In the genomic region with DNA sequence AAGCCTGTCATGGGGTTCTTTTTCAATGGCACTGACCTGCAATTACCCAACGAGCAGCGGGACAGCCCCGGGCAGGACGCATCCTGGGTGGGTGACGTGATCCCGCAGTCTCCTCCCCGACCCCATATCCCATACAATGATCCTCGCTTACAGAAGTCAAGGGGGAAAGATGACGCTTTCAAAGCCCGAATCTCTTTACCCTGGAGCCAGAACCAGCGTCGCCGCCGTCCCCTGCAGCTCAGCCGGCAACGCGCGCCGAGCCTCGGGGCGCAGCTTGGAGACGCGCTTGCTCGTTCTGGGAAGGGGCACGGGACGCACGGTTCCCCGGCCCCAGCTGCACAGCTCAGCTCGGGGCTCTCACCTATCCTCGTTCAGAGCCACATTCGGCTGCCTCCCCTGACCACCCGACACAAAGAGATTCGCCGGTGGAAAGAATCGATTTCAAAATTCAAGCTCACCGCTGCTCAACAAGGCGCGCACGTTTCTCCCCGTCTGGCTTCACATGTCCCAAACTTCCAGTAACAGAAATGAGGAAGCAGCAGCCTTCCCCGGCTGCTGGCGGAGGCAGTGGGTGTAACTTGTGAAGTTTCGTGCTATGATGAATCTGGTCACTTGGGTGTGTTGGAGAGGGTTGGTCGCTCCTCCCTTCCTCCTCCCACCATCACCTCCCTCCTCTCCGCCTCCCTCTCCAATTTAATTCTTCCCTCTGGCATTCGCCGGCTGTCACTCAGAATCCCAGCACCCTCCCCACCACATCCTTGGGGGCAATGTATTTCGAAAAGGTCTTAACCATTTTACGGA, we compare ENCODE assay signal across 1 cellular context.
TF ChIP-seq lines count a peak whose summit lies in the region.

A gene with protein sequence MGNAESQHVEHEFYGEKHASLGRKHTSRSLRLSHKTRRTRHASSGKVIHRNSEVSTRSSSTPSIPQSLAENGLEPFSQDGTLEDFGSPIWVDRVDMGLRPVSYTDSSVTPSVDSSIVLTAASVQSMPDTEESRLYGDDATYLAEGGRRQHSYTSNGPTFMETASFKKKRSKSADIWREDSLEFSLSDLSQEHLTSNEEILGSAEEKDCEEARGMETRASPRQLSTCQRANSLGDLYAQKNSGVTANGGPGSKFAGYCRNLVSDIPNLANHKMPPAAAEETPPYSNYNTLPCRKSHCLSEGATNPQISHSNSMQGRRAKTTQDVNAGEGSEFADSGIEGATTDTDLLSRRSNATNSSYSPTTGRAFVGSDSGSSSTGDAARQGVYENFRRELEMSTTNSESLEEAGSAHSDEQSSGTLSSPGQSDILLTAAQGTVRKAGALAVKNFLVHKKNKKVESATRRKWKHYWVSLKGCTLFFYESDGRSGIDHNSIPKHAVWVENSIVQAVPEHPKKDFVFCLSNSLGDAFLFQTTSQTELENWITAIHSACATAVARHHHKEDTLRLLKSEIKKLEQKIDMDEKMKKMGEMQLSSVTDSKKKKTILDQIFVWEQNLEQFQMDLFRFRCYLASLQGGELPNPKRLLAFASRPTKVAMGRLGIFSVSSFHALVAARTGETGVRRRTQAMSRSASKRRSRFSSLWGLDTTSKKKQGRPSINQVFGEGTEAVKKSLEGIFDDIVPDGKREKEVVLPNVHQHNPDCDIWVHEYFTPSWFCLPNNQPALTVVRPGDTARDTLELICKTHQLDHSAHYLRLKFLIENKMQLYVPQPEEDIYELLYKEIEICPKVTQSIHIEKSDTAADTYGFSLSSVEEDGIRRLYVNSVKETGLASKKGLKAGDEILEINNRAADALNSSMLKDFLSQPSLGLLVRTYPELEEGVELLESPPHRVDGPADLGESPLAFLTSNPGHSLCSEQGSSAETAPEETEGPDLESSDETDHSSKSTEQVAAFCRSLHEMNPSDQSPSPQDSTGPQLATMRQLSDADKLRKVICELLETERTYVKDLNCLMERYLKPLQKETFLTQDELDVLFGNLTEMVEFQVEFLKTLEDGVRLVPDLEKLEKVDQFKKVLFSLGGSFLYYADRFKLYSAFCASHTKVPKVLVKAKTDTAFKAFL (N-terminal part only) (minus strand): TSS at position 582 of the 801 bp plus-strand sequence. CDS start 77,289 bp downstream, outside the sequence.

TF ChIP-seq in H1, 55 proteins besides CTCF, POLR2A, EP300 and RAD21:
- TF ChIP-seq SIX5 (IDR thresholded peaks at IDR 0.05; ENCODE audit: low read depth, low read length) (no peak), TBP (IDR thresholded peaks at IDR 0.05; ENCODE audit: low read depth, low read length) (peak; percentile 25; the same call in 1 of the 2 replicates), ZNF274 (IDR thresholded peaks at IDR 0.05; ENCODE audit: borderline replicate concordance, extremely low read depth, low read length) (no peak), TAF7 (optimal IDR thresholded peaks at IDR 0.05; ENCODE audit: borderline replicate concordance, low read depth, low read length) (no peak), FOSL1 (IDR thresholded peaks at IDR 0.05; ENCODE audit: insufficient read depth, low read depth, low read length) (no peak), TAF1 (IDR thresholded peaks at IDR 0.05; ENCODE audit: low read depth, low read length) (peak; percentile 74; the same call in 1 of the 2 replicates), KDM4A (IDR thresholded peaks at IDR 0.05; ENCODE audit: low read depth, low read length, severe bottlenecking) (peak; percentile 33), SAP30 (IDR thresholded peaks at IDR 0.05; ENCODE audit: insufficient read depth, insufficient replicate concordance, low read length) (peak; percentile 66), POLR2AphosphoS5 (IDR thresholded peaks at IDR 0.05; ENCODE audit: low read depth, low read length) (peak; percentile 58), MAFK (IDR thresholded peaks at IDR 0.05; ENCODE audit: low read depth, low read length) (no peak), GABPA (IDR thresholded peaks at IDR 0.05; ENCODE audit: borderline replicate concordance, insufficient read depth, low read length) (no peak), CEBPB (IDR thresholded peaks at IDR 0.05; ENCODE audit: low read depth, low read length) (no peak), HDAC2 (IDR thresholded peaks at IDR 0.05; ENCODE audit: borderline replicate concordance in 1 of 2, low read depth in 2 of 2, low read length in 2 of 2) (0 out of 4 replicates have a peak, but pooled peaks have one; percentile 4 to 38), CBX8 (IDR thresholded peaks at IDR 0.05; ENCODE audit: borderline replicate concordance, low read depth, low read length) (no peak), KDM1A (IDR thresholded peaks at IDR 0.05; ENCODE audit: borderline replicate concordance, low read length) (no peak), KDM5A (IDR thresholded peaks at IDR 0.05; ENCODE audit: low read length) (no peak), SP4 (IDR thresholded peaks at IDR 0.05; ENCODE audit: low read length) (no peak), ASH2L (IDR thresholded peaks at IDR 0.05; ENCODE audit: low read length) (peak; percentile 93), RFX5 (IDR thresholded peaks at IDR 0.05; ENCODE audit: borderline replicate concordance, low read depth, low read length) (no peak), PHF8 (conservative IDR thresholded peaks at IDR 0.05; ENCODE audit: low read depth, low read length) (peak; percentile 42; the same call in 1 of the 2 replicates), CTBP2 (IDR thresholded peaks at IDR 0.05; ENCODE audit: borderline replicate concordance, insufficient read depth, insufficient read length, low read length) (no peak), BACH1 (IDR thresholded peaks at IDR 0.05; ENCODE audit: low read length) (no peak), RBBP5 (IDR thresholded peaks at IDR 0.05; ENCODE audit: borderline replicate concordance, low read depth, low read length) (peak; percentile 46; the same call in 1 of the 2 replicates), CHD2 (IDR thresholded peaks at IDR 0.05; ENCODE audit: low read length) (no peak), SP2 (IDR thresholded peaks at IDR 0.05; ENCODE audit: low read length) (no peak)
- TF ChIP-seq, protein P1, sequence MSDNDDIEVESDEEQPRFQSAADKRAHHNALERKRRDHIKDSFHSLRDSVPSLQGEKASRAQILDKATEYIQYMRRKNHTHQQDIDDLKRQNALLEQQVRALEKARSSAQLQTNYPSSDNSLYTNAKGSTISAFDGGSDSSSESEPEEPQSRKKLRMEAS (IDR thresholded peaks at IDR 0.05): peak; percentile 16; the same call in 1 of the 2 replicates
- TF ChIP-seq, protein P2, sequence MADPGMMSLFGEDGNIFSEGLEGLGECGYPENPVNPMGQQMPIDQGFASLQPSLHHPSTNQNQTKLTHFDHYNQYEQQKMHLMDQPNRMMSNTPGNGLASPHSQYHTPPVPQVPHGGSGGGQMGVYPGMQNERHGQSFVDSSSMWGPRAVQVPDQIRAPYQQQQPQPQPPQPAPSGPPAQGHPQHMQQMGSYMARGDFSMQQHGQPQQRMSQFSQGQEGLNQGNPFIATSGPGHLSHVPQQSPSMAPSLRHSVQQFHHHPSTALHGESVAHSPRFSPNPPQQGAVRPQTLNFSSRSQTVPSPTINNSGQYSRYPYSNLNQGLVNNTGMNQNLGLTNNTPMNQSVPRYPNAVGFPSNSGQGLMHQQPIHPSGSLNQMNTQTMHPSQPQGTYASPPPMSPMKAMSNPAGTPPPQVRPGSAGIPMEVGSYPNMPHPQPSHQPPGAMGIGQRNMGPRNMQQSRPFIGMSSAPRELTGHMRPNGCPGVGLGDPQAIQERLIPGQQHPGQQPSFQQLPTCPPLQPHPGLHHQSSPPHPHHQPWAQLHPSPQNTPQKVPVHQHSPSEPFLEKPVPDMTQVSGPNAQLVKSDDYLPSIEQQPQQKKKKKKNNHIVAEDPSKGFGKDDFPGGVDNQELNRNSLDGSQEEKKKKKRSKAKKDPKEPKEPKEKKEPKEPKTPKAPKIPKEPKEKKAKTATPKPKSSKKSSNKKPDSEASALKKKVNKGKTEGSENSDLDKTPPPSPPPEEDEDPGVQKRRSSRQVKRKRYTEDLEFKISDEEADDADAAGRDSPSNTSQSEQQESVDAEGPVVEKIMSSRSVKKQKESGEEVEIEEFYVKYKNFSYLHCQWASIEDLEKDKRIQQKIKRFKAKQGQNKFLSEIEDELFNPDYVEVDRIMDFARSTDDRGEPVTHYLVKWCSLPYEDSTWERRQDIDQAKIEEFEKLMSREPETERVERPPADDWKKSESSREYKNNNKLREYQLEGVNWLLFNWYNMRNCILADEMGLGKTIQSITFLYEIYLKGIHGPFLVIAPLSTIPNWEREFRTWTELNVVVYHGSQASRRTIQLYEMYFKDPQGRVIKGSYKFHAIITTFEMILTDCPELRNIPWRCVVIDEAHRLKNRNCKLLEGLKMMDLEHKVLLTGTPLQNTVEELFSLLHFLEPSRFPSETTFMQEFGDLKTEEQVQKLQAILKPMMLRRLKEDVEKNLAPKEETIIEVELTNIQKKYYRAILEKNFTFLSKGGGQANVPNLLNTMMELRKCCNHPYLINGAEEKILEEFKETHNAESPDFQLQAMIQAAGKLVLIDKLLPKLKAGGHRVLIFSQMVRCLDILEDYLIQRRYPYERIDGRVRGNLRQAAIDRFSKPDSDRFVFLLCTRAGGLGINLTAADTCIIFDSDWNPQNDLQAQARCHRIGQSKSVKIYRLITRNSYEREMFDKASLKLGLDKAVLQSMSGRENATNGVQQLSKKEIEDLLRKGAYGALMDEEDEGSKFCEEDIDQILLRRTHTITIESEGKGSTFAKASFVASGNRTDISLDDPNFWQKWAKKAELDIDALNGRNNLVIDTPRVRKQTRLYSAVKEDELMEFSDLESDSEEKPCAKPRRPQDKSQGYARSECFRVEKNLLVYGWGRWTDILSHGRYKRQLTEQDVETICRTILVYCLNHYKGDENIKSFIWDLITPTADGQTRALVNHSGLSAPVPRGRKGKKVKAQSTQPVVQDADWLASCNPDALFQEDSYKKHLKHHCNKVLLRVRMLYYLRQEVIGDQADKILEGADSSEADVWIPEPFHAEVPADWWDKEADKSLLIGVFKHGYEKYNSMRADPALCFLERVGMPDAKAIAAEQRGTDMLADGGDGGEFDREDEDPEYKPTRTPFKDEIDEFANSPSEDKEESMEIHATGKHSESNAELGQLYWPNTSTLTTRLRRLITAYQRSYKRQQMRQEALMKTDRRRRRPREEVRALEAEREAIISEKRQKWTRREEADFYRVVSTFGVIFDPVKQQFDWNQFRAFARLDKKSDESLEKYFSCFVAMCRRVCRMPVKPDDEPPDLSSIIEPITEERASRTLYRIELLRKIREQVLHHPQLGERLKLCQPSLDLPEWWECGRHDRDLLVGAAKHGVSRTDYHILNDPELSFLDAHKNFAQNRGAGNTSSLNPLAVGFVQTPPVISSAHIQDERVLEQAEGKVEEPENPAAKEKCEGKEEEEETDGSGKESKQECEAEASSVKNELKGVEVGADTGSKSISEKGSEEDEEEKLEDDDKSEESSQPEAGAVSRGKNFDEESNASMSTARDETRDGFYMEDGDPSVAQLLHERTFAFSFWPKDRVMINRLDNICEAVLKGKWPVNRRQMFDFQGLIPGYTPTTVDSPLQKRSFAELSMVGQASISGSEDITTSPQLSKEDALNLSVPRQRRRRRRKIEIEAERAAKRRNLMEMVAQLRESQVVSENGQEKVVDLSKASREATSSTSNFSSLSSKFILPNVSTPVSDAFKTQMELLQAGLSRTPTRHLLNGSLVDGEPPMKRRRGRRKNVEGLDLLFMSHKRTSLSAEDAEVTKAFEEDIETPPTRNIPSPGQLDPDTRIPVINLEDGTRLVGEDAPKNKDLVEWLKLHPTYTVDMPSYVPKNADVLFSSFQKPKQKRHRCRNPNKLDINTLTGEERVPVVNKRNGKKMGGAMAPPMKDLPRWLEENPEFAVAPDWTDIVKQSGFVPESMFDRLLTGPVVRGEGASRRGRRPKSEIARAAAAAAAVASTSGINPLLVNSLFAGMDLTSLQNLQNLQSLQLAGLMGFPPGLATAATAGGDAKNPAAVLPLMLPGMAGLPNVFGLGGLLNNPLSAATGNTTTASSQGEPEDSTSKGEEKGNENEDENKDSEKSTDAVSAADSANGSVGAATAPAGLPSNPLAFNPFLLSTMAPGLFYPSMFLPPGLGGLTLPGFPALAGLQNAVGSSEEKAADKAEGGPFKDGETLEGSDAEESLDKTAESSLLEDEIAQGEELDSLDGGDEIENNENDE (IDR thresholded peaks at IDR 0.05; ENCODE audit: insufficient replicate concordance, low read length): no peak
- TF ChIP-seq, protein P3, sequence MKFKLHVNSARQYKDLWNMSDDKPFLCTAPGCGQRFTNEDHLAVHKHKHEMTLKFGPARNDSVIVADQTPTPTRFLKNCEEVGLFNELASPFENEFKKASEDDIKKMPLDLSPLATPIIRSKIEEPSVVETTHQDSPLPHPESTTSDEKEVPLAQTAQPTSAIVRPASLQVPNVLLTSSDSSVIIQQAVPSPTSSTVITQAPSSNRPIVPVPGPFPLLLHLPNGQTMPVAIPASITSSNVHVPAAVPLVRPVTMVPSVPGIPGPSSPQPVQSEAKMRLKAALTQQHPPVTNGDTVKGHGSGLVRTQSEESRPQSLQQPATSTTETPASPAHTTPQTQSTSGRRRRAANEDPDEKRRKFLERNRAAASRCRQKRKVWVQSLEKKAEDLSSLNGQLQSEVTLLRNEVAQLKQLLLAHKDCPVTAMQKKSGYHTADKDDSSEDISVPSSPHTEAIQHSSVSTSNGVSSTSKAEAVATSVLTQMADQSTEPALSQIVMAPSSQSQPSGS (IDR thresholded peaks at IDR 0.05; ENCODE audit: low read length): no peak
